24 cellular contexts compared by ENCODE assay signal in the genomic region with DNA sequence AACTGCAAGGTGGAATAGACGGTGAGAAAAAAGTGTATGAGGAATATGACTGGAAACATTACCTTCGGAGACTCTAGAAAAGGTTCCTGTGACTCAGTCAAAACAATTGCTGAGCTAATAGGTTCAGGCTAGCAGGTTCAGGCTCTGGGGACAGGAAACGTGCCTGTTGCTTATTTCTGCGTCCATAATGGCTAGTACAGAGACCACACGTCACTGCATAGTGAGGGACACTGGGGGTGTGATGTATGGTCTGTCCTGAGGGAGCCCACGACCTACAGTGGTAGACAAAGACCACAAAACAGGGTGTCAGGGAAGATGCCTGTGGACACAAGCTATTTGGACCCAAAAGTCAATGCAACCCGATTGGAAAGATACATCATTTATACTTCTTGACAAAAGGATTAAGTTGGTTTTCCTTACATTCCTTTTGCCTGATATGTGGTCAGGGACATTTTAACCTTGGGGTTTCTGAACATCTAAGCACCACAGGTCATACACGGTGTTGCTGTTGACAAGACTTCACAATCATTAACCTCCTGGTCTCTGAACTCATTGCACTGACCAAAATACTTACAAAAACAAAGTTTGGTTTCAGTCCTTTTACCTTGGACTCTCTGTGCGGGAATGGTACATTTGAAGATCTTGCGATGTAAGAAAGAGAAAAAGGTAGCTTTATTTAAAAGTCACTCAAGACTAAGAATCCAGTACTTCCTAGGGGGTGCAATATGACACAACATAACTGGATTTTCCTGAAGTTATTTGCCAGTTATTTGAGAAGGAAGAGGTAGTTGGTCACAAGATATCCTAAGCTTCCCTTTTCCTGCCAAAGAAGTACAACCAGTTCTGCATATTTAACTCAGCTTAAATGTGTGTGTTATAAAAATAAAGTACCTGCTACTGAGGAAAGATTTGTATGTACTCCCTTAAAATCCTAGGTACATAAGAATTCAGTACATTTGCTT. TPM values are rescaled to one million over a fixed set of nuclear protein-coding genes. Genes with fewer than 3 reads are reported as not detected.
A peak's percentile ranks its signal among the peaks of the same experiment; 100 is the strongest.
DNase-seq lines count a peak whose midpoint lies in the region; ATAC-seq and TF ChIP-seq lines count a peak whose summit lies in the region.
"Had no signal": no experiment of that assay in that cellular context is flagged by ENCODE, and none has a peak within 500 bp of the region (broad histone marks: within the 10 kb centered on the region; RNA-seq: fewer than 3 reads in every experiment).

No MANE protein-coding gene starts in this region.

- no peak for ATAC-seq in HG03095 (IDR thresholded peaks at IDR 0.05; ENCODE audit: unreplicated experiment)
- ATAC-seq: HCT116; stimulated activated naive CD8-positive, alpha-beta T cell treated with anti-CD3 and anti-CD28 coated beads, Interleukin-15, Interleukin-2, amounts not matched to agents 100 U/mL and 50 U/mL, for 24 hours had no signal

- TF ChIP-seq CTCF in choroid plexus epithelial cell (conservative IDR thresholded peaks at IDR 0.05; ENCODE audit: low read depth, low read length): no peak

- DNase-seq in SIG-M5 treated with dmso at 0.1 percent for 504 hours (lab: John Stamatoyannopoulos, UW; ENCODE audit: unreplicated experiment): peak; percentile 44
- no peak for DNase-seq in SIG-M5 (lab: John Stamatoyannopoulos, UW)
- peak; percentile 15 for DNase-seq in choroid plexus epithelial cell (ENCODE audit: low read depth)
- DNase-seq in kidney tubule cell (ENCODE audit: low spot score): peak; percentile 67
- peak; percentile 78 for DNase-seq in renal cortical epithelial cell (ENCODE audit: low read depth)
- DNase-seq in NAMALWA (ENCODE audit: low spot score): no peak
- no peak for DNase-seq in COR-L47 (lab: John Stamatoyannopoulos, UW)
- DNase-seq: activated CD4-positive, alpha-beta memory T cell treated with anti-CD3 and anti-CD28 coated beads, Interleukin-2, amount 10 ng/mL, durations not matched to agents 7 days and 5 days; activated CD4-positive, alpha-beta T cell treated with anti-CD3 and anti-CD28 coated beads for 1 hour; activated CD8-positive, alpha-beta memory T cell treated with anti-CD3 and anti-CD28 coated beads, Interleukin-2, amount 50 U/mL, for 48 hours; activated naive CD8-positive, alpha-beta T cell treated with anti-CD3 and anti-CD28 coated beads, Interleukin-2, amount 10 ng/mL, durations not matched to agents 7 days and 5 days; CD4-positive, alpha-beta T cell; islet precursor cell; NCI-H1694 treated with DMSO at 0.1 percent for 48 hours; NCI-H2171; NCI-H524; Peyer's patch; stimulated activated naive CD8-positive, alpha-beta T cell treated with anti-CD3 and anti-CD28 coated beads, Interleukin-15, Interleukin-2, amounts not matched to agents 100 U/mL and 50 U/mL, for 24 hours; T-helper 1 cell had no signal

- no peak overlapping the region for H3K4me3 ChIP-seq in choroid plexus epithelial cell (ENCODE audit: low read depth, low read length)
- H3K4me3 ChIP-seq: ascending aorta, neural progenitor cell, Peyer's patch, vagina had no signal

RNA-seq across cellular contexts. Expression of gene CRYL1, which starts 20.0 kb away (rescaled TPM):
- 46.2 and 59.1 TPM in 2 replicates for total RNA-seq in renal cortical epithelial cell

Comparison
In these comparisons a context has a peak if more than half of its experiments do, and no peak if none do; other contexts are left out.
1. DNase-seq: peak in SIG-M5 treated with dmso at 0.1 percent for 504 hours (single experiment), choroid plexus epithelial cell (single experiment), kidney tubule cell (single experiment) and renal cortical epithelial cell (single experiment); none in SIG-M5 (single experiment), NAMALWA (single experiment) and COR-L47 (single experiment).